Comparison of ENCODE assay signal across 8 cellular contexts in genomic region chr12:6141048-6141447, GRCh38. TPM values are rescaled to one million over a fixed set of nuclear protein-coding genes. Genes with fewer than 3 reads are reported as not detected.
A peak's percentile ranks its signal among the peaks of the same experiment; 100 is the strongest.
DNase-seq lines count a peak whose midpoint lies in the region; ATAC-seq and TF ChIP-seq lines count a peak whose summit lies in the region.

No MANE protein-coding gene starts in this region.

- H3K9ac ChIP-seq in PC-3 (ENCODE audit: low read length): no peak overlapping the region

- H4K20me1 ChIP-seq in PC-3 (ENCODE audit: low read length): no peaks in the 10 kb centered on the region

- no TSS peak for BruUV-seq in PC-3 (replicated peaks; lab: Mats Ljungman, UMichigan)

- TF ChIP-seq CTCF in PC-3 (conservative IDR thresholded peaks at IDR 0.05; ENCODE audit: low read depth, low read length): no peak

- POLR2A ChIA-PET in activated CD4-positive, alpha-beta T cell treated with anti-CD3 and anti-CD28 coated beads, Interleukin-2, amount 10 ng/mL, durations not matched to agents 7 days and 5 days (lab: Charles Lee): no interaction called here
- POLR2A ChIA-PET in PC-3 (lab: Charles Lee; ENCODE audit: unreplicated experiment): no interaction called here

- no peaks in the 10 kb centered on the region for H3K36me3 ChIP-seq in PC-3 (ENCODE audit: low read depth, low read length)

- H3K4me3 Mint-ChIP-seq in activated CD4-positive, alpha-beta T cell treated with anti-CD3 and anti-CD28 coated beads, Interleukin-2, amount 10 ng/mL, durations not matched to agents 7 days and 5 days: no peak overlapping the region

- H3K27ac ChIP-seq in PC-3 (ENCODE audit: low read length): no peak overlapping the region

- no peaks in the 10 kb centered on the region for H3K9me3 ChIP-seq in PC-3 (ENCODE audit: low read length)

- no peaks in the 10 kb centered on the region for H3K27me3 Mint-ChIP-seq in activated CD4-positive, alpha-beta T cell treated with anti-CD3 and anti-CD28 coated beads, Interleukin-2, amount 10 ng/mL, durations not matched to agents 7 days and 5 days

- peaks cover 15% of the 10 kb centered on the region for H3K9me3 Mint-ChIP-seq in activated CD4-positive, alpha-beta T cell treated with anti-CD3 and anti-CD28 coated beads, Interleukin-2, amount 10 ng/mL, durations not matched to agents 7 days and 5 days

- no peaks in the 10 kb centered on the region for H3K79me2 ChIP-seq in PC-3 (ENCODE audit: low read length)

- no peak overlapping the region for H2AFZ ChIP-seq in PC-3 (ENCODE audit: low read length)

- H3K4me1 ChIP-seq in PC-3 (ENCODE audit: insufficient read depth, low read length): no peaks in the 10 kb centered on the region

- H3K27me3 ChIP-seq in PC-3 (ENCODE audit: low read length): no peaks in the 10 kb centered on the region

- no peak overlapping the region for H3K4me2 ChIP-seq in PC-3 (ENCODE audit: low read length)

- no peaks in the 10 kb centered on the region for H3K9me2 ChIP-seq in PC-3 (replicated peaks; ENCODE audit: low read length)

- intact Hi-C loops in Right ventricle myocardium superior (cut with DNase I): no loop called here
- intact Hi-C loops in PC-3 (cut with micrococcal nuclease): no loop called here

- ATAC-seq in Right ventricle myocardium superior (ENCODE audit: poor library complexity) (peak; percentile 75), PC-3 (no peak), HG02852 (IDR thresholded peaks at IDR 0.05; ENCODE audit: unreplicated experiment) (no peak), SK-N-SH treated with all-trans-retinoic acid at 6 μM for 48 hours (no peak)

- H3K27ac Mint-ChIP-seq in activated CD4-positive, alpha-beta T cell treated with anti-CD3 and anti-CD28 coated beads, Interleukin-2, amount 10 ng/mL, durations not matched to agents 7 days and 5 days: peak overlapping the region; percentile 94

- H3F3A ChIP-seq in PC-3 (ENCODE audit: low read length, unreplicated experiment): no peaks in the 10 kb centered on the region

- CTCF ChIA-PET in activated CD4-positive, alpha-beta T cell treated with anti-CD3 and anti-CD28 coated beads, Interleukin-2, amount 10 ng/mL, durations not matched to agents 7 days and 5 days (lab: Charles Lee): interaction anchor here (1.3 to 1.8 kb wide), 2 partner anchors 13 to 54 kb away, joined by 4 to 11 read pairs; no protein-coding TSS in a partner anchor
- CTCF ChIA-PET in PC-3 (lab: Charles Lee): no interaction called here

- H3K4me1 Mint-ChIP-seq in activated CD4-positive, alpha-beta T cell treated with anti-CD3 and anti-CD28 coated beads, Interleukin-2, amount 10 ng/mL, durations not matched to agents 7 days and 5 days: peaks cover 46% of the 10 kb centered on the region

- H3K4me3 ChIP-seq in PC-3 (ENCODE audit: low read length): no peak overlapping the region

- H3K36me3 Mint-ChIP-seq in activated CD4-positive, alpha-beta T cell treated with anti-CD3 and anti-CD28 coated beads, Interleukin-2, amount 10 ng/mL, durations not matched to agents 7 days and 5 days (ENCODE audit: low read depth): peaks cover 21% of the 10 kb centered on the region

- peak; percentile 68 for DNase-seq in GDM1 (lab: John Stamatoyannopoulos, UW)
- DNase-seq in activated CD4-positive, alpha-beta T cell treated with anti-CD3 and anti-CD28 coated beads, Interleukin-2, amount 10 ng/mL, durations not matched to agents 7 days and 5 days: peak; percentile 33
- DNase-seq in Right ventricle myocardium superior: no peak
- DNase-seq in stimulated activated CD4-positive, alpha-beta T cell treated with anti-CD3 and anti-CD28 coated beads, Interleukin-12 subunit alpha, Interleukin-12 subunit beta, amount 100 ng/mL, for 24 hours (ENCODE audit: low read depth in 2 of 2): peak; percentile 7 to 18
- no peak for DNase-seq in PC-3
- no peak for DNase-seq in DMS114 treated with DMSO at 0.1 percent for 48 hours (lab: John Stamatoyannopoulos, UW; ENCODE audit: unreplicated experiment)

TF ChIP-seq in SK-N-SH treated with all-trans-retinoic acid at 6 μM for 48 hours, 23 proteins besides CTCF, POLR2A, EP300 and RAD21:
- TF ChIP-seq ESRRG (CRISPR knock-in tag; IDR thresholded peaks at IDR 0.05) (no peak), TSHZ2 (CRISPR knock-in tag; IDR thresholded peaks at IDR 0.05) (no peak), BACH2 (CRISPR knock-in tag; IDR thresholded peaks at IDR 0.05; ENCODE audit: borderline replicate concordance) (no peak), ZNF70 (CRISPR knock-in tag; IDR thresholded peaks at IDR 0.05) (no peak), ARNTL (CRISPR knock-in tag; IDR thresholded peaks at IDR 0.05; ENCODE audit: borderline replicate concordance, low read depth) (no peak), RARB (CRISPR knock-in tag; IDR thresholded peaks at IDR 0.05) (no peak), POU6F1 (CRISPR knock-in tag; IDR thresholded peaks at IDR 0.05; ENCODE audit: borderline replicate concordance, low read depth) (no peak), OSR1 (CRISPR knock-in tag; IDR thresholded peaks at IDR 0.05) (no peak), SNAI2 (CRISPR knock-in tag; IDR thresholded peaks at IDR 0.05) (no peak), CSDC2 (CRISPR knock-in tag; IDR thresholded peaks at IDR 0.05) (no peak), GLIS3 (CRISPR knock-in tag; IDR thresholded peaks at IDR 0.05) (no peak), PPARA (CRISPR knock-in tag; IDR thresholded peaks at IDR 0.05; ENCODE audit: borderline replicate concordance) (no peak), ZNF565 (CRISPR knock-in tag; conservative IDR thresholded peaks at IDR 0.05; ENCODE audit: low read depth) (no peak), ZNF8 (CRISPR knock-in tag; IDR thresholded peaks at IDR 0.05) (no peak)

RNA-seq across cellular contexts. Expression of gene VWF, which starts 16.6 kb away (rescaled TPM):
- not detected for total RNA-seq in activated CD4-positive, alpha-beta T cell treated with anti-CD3 and anti-CD28 coated beads, Interleukin-2, amount 10 ng/mL, durations not matched to agents 7 days and 5 days
- total RNA-seq in Right ventricle myocardium superior (238 TPM), PC-3 (2014; rRNA removed) (not detected in 2 replicates)

RNA-seq across cellular contexts. Expression of gene CD9, which starts 59.2 kb away (rescaled TPM):
- total RNA-seq in activated CD4-positive, alpha-beta T cell treated with anti-CD3 and anti-CD28 coated beads, Interleukin-2, amount 10 ng/mL, durations not matched to agents 7 days and 5 days: 1 to 10 TPM; 5.4 to 5.7 TPM
- total RNA-seq in Right ventricle myocardium superior (51.9 TPM), PC-3 (2014; rRNA removed) (153 and 174 TPM in 2 replicates)

Comparison
In these comparisons a context has a peak if more than half of its experiments do, and no peak if none do; other contexts are left out.
1. DNase-seq: peak in GDM1 (single experiment), activated CD4-positive, alpha-beta T cell treated with anti-CD3 and anti-CD28 coated beads, Interleukin-2, amount 10 ng/mL, durations not matched to agents 7 days and 5 days (single experiment) and stimulated activated CD4-positive, alpha-beta T cell treated with anti-CD3 and anti-CD28 coated beads, Interleukin-12 subunit alpha, Interleukin-12 subunit beta, amount 100 ng/mL, for 24 hours (2 of 2); none in Right ventricle myocardium superior (single experiment), PC-3 (single experiment) and DMS114 treated with DMSO at 0.1 percent for 48 hours (single experiment).
2. RNA of gene VWF, which starts 16.6 kb away (total RNA-seq): 238 TPM in Right ventricle myocardium superior (single experiment); not detected in activated CD4-positive, alpha-beta T cell treated with anti-CD3 and anti-CD28 coated beads, Interleukin-2, amount 10 ng/mL, durations not matched to agents 7 days and 5 days and not detected in PC-3; every median in the first group is over 100 times any median in the second.